27 cellular contexts compared by ENCODE assay signal in the genomic region with DNA sequence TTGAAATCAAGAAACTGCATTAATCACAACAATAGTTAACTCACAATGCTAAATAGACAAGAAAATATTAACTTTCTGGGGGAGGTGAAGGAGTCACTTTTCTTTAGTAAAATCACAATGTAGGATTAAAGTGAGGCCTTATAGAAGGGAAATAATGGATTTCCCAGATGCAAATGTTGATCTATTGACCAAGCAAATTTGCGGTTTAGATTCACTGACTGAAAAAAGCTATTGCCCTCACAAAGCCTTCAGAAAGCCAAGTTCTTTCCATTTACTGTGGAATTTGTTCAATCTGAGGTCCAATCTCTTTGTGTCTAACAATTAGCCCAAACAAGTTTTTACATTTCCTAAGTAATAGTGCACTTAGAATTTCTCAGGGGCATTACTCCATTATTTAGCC.
DNase-seq lines count a peak whose midpoint lies in the region; ATAC-seq, FAIRE-seq and TF ChIP-seq lines count a peak whose summit lies in the region.
"Had no signal": no experiment of that assay in that cellular context is flagged by ENCODE, and none has a peak within 500 bp of the region (broad histone marks: within the 10 kb centered on the region; RNA-seq: fewer than 3 reads in every experiment).

No MANE protein-coding gene starts in this region.

- no peak for TF ChIP-seq POLR2A in tibial nerve (IDR thresholded peaks at IDR 0.05)

- peak; percentile 36 for DNase-seq in NCI-H526 treated with DMSO at 0.1 percent for 48 hours (lab: John Stamatoyannopoulos, UW)
- peak in 1 of 2 experiments; percentile 22 for DNase-seq in PC-9
- DNase-seq in renal cortical epithelial cell (ENCODE audit: low read depth), result peak; percentile 66
- DNase-seq in small intestine, result no peak
- no peak for DNase-seq in tibial nerve (ENCODE audit: low spot score in 2 of 2)
- DNase-seq: 8988T; ACHN; BE2C; C1 segment of cervical spinal cord; CD4-positive, alpha-beta memory T cell; CD4-positive, CD25-positive, alpha-beta regulatory T cell; CD8-positive, alpha-beta memory T cell; COR-L47; DMS 273 treated with DMSO at 0.1 percent for 48 hours; DMS153; DMS53; DMS79; DND-41; EL; GDM1 had no signal

- WGBS in small intestine, 3 donors, result 64 to 80% (median 76%) methylated on average over 1 of the region's 1 CpG
- WGBS in tibial nerve, 2 donors, result 41 to 52% methylated on average over 1 of the region's 1 CpG

- no peak for FAIRE-seq in small intestine (lab: Jason Lieb, UNC)
- FAIRE-seq: A204.1, GM12878, GM12892, GM18507, GM19239 had no signal

- no peak overlapping the region for H3K27ac ChIP-seq in PC-9
- H3K27ac ChIP-seq in small intestine (ENCODE audit: low read depth in 1 of 2, low read length in 1 of 2), result no peak overlapping the region
- no peak overlapping the region for H3K27ac ChIP-seq in tibial nerve
- H3K27ac ChIP-seq: BLaER1 had no signal

- peak overlapping the region; percentile 44; the same call in 1 of the 2 replicates for H2AFZ ChIP-seq in PC-9

- H3K36me3 ChIP-seq in PC-9 (ENCODE audit: low read depth) (no peaks in the 10 kb centered on the region), small intestine (ENCODE audit: control insufficient read depth in 2 of 2, insufficient read depth in 2 of 2, low read length in 2 of 2) (no peaks in the 10 kb centered on the region), tibial nerve (no peaks in the 10 kb centered on the region)
- H3K36me3 ChIP-seq: BE2C, BLaER1 had no signal

- H3K27me3 ChIP-seq in PC-9 (ENCODE audit: insufficient read depth, low read depth) (no peaks in the 10 kb centered on the region), small intestine (ENCODE audit: control insufficient read depth in 2 of 2, insufficient read depth in 2 of 2, low read length in 2 of 2) (no peaks in the 10 kb centered on the region), tibial nerve (no peaks in the 10 kb centered on the region)
- H3K27me3 ChIP-seq: BE2C, BLaER1 had no signal

- TF ChIP-seq EP300 in tibial nerve (IDR thresholded peaks at IDR 0.05), result no peak

- no peaks in the 10 kb centered on the region; the same call in 1 of the 2 replicates for H3K9me3 ChIP-seq in PC-9 (ENCODE audit: insufficient read depth, low read depth)
- no peaks in the 10 kb centered on the region for H3K9me3 ChIP-seq in small intestine (ENCODE audit: control insufficient read depth, low read depth)
- no peaks in the 10 kb centered on the region for H3K9me3 ChIP-seq in tibial nerve
- H3K9me3 ChIP-seq: BE2C, BLaER1 had no signal

- no peak overlapping the region for H3K4me2 ChIP-seq in PC-9
- H3K4me2 ChIP-seq: BLaER1 had no signal

- POLR2A ChIA-PET in PC-9 (lab: Charles Lee; ENCODE audit: unreplicated experiment), result no interaction called here

- intact Hi-C loops in PC-9 (cut with micrococcal nuclease; ENCODE audit: unreplicated experiment), result no loop called here

- H3K4me3 ChIP-seq in PC-9 (no peak overlapping the region), small intestine (ENCODE audit: low read depth in 1 of 2, low read length in 2 of 2) (no peak overlapping the region), tibial nerve (no peak overlapping the region)
- H3K4me3 ChIP-seq: BLaER1, GM12878 had no signal

- no peak for TF ChIP-seq CTCF in PC-9 (conservative IDR thresholded peaks at IDR 0.05)
- TF ChIP-seq CTCF in tibial nerve (IDR thresholded peaks at IDR 0.05), result no peak

- H3F3A ChIP-seq in PC-9 (ENCODE audit: insufficient read depth, low read depth), result no peaks in the 10 kb centered on the region

- no peak for ATAC-seq in GM19455 (IDR thresholded peaks at IDR 0.05; ENCODE audit: unreplicated experiment)
- ATAC-seq: GM12878 had no signal

- CTCF ChIA-PET in PC-9 (lab: Charles Lee), result no interaction called here

- no peaks in the 10 kb centered on the region for H3K9me2 ChIP-seq in PC-9 (ENCODE audit: insufficient read depth)

- no peaks in the 10 kb centered on the region for H4K20me1 ChIP-seq in PC-9 (ENCODE audit: insufficient read depth)
- H4K20me1 ChIP-seq: BLaER1 had no signal

- H3K79me2 ChIP-seq in PC-9 (ENCODE audit: low read depth), result no peaks in the 10 kb centered on the region

- BruUV-seq in PC-9 (replicated peaks; lab: Mats Ljungman, UMichigan), result no TSS peak

- H3K4me1 ChIP-seq in PC-9 (replicated peaks; ENCODE audit: insufficient read depth), result no peaks in the 10 kb centered on the region
- H3K4me1 ChIP-seq in small intestine (ENCODE audit: control insufficient read depth in 2 of 2, insufficient read depth in 1 of 2, low read depth in 1 of 2, low read length in 1 of 2), result no peaks in the 10 kb centered on the region
- no peaks in the 10 kb centered on the region for H3K4me1 ChIP-seq in tibial nerve
- H3K4me1 ChIP-seq: BE2C, BLaER1 had no signal

Comparison
In these comparisons a context has a peak if more than half of its experiments do, and no peak if none do; other contexts are left out.
1. DNase-seq: peak in NCI-H526 treated with DMSO at 0.1 percent for 48 hours (single experiment) and renal cortical epithelial cell (single experiment); none in small intestine (single experiment) and tibial nerve (0 of 2).